Comparison of ENCODE assay signal across 1 cellular context in genomic region chr1:11845641-11846335, GRCh38.
TF ChIP-seq lines count a peak whose summit lies in the region.

No MANE protein-coding gene starts in this region.

TF ChIP-seq in K562, 482 proteins besides CTCF, POLR2A, EP300 and RAD21 (continued from another document):
- TF ChIP-seq ZBTB5 (IDR thresholded peaks at IDR 0.05) (no peak), SP2 (IDR thresholded peaks at IDR 0.05; ENCODE audit: extremely low read depth, low read depth, low read length, poor library complexity, severe bottlenecking) (no peak), DDX20 (tag; IDR thresholded peaks at IDR 0.05; ENCODE audit: low read depth) (no peak), NR2F6 (CRISPR knock-in tag; IDR thresholded peaks at IDR 0.05) (no peak), ZBTB11 (CRISPR knock-in tag; IDR thresholded peaks at IDR 0.05) (no peak), BACH1 (tag; IDR thresholded peaks at IDR 0.05) (no peak), ZNF124 (CRISPR knock-in tag; IDR thresholded peaks at IDR 0.05) (no peak), ZNF551 (CRISPR knock-in tag; IDR thresholded peaks at IDR 0.05) (no peak), TAF1 (IDR thresholded peaks at IDR 0.05; ENCODE audit: control insufficient read depth, extremely low read depth, insufficient read depth, low read length, severe bottlenecking) (no peak), ZBTB2 (IDR thresholded peaks at IDR 0.05) (no peak), MLLT1 (IDR thresholded peaks at IDR 0.05) (no peak), STAT5A (IDR thresholded peaks at IDR 0.05; ENCODE audit: borderline replicate concordance, low read length) (no peak), RNF2 (IDR thresholded peaks at IDR 0.05) (no peak), REST (CRISPR knock-in tag; IDR thresholded peaks at IDR 0.05; ENCODE audit: low read depth) (peak; percentile 96)
